23 cellular contexts compared by ENCODE assay signal in genomic region chr12:38516418-38516817, GRCh38.
A peak's percentile ranks its signal among the peaks of the same experiment; 100 is the strongest.
DNase-seq lines count a peak whose midpoint lies in the region; TF ChIP-seq lines count a peak whose summit lies in the region.
"Had no signal": no experiment of that assay in that cellular context is flagged by ENCODE, and none has a peak within 500 bp of the region (broad histone marks: within the 10 kb centered on the region; RNA-seq: fewer than 3 reads in every experiment).

No MANE protein-coding gene starts in this region.

- TF ChIP-seq CTCF in hepatocyte (IDR thresholded peaks at IDR 0.05; ENCODE audit: poor library complexity) (no peak), spleen (IDR thresholded peaks at IDR 0.05 in 8 of 11, conservative IDR thresholded peaks at IDR 0.05 in 3 of 11) (no peak), suprapubic skin (IDR thresholded peaks at IDR 0.05) (no peak)

- 41% methylated on average over 2 of the region's 2 CpGs for WGBS in hepatocyte (ENCODE audit: low lambda C conversion rate, missing lambda C conversion rate)
- WGBS in spleen, 5 donors = 42 to 71% (median 62%) methylated on average over 2 of the region's 2 CpGs
- 59% methylated on average over 2 of the region's 2 CpGs for WGBS in suprapubic skin

- TF ChIP-seq POLR2A in spleen (IDR thresholded peaks at IDR 0.05) (no peak), suprapubic skin (IDR thresholded peaks at IDR 0.05) (no peak)

- no peaks in the 10 kb centered on the region for H4K20me1 ChIP-seq in hepatocyte (ENCODE audit: insufficient read depth, poor library complexity, severe bottlenecking)

- DNase-seq in NCI-H82 (lab: John Stamatoyannopoulos, UW) = peak; percentile 19
- DNase-seq in NCI-H82 treated with DMSO at 0.1 percent for 48 hours (lab: John Stamatoyannopoulos, UW; ENCODE audit: unreplicated experiment) = no peak
- DNase-seq in hepatocyte (ENCODE audit: low spot score) = no peak
- no peak for DNase-seq in spleen
- no peak for DNase-seq in stimulated activated CD8-positive, alpha-beta memory T cell treated with anti-CD3 and anti-CD28 coated beads, Interleukin-4, amount 100 ng/mL, for 48 hours
- no peak for DNase-seq in suprapubic skin (ENCODE audit: low spot score in 2 of 2)
- DNase-seq in middle frontal gyrus (ENCODE audit: extremely low spot score, low spot score) = no peak
- DNase-seq: CD8-positive, alpha-beta T cell; DMS79 treated with DMSO at 0.1 percent for 48 hours; GF-D8; KBM-7; MV-4-11; NCI-H1105; NCI-H1436 treated with DMSO at 0.1 percent for 48 hours; NCI-H187 treated with DMSO at 0.1 percent for 48 hours; NCI-H2171 treated with DMSO at 0.1 percent for 48 hours; NCI-H524; NCI-H748 treated with DMSO at 0.1 percent for 48 hours; Peyer's patch; SHP77 treated with DMSO at 0.1 percent for 48 hours had no signal

- no peaks in the 10 kb centered on the region for H3K27me3 ChIP-seq in hepatocyte
- H3K27me3 ChIP-seq in neuron (ENCODE audit: insufficient read depth, low read length) = no peaks in the 10 kb centered on the region
- H3K27me3 ChIP-seq in spleen (replicated peaks in 1 of 7) = no peaks in the 10 kb centered on the region
- no peaks in the 10 kb centered on the region for H3K27me3 ChIP-seq in suprapubic skin
- H3K27me3 ChIP-seq: Peyer's patch had no signal

- no peaks in the 10 kb centered on the region for H3K9me2 ChIP-seq in hepatocyte (replicated peaks; ENCODE audit: insufficient read depth)

- H3K4me1 ChIP-seq in hepatocyte (ENCODE audit: insufficient read depth) (peaks cover 7% of the 10 kb centered on the region), neuron (ENCODE audit: insufficient read depth, low read length) (peaks cover 18% of the 10 kb centered on the region), spleen (peaks cover 0 to 6% (median 0%) of the 10 kb centered on the region in 6 donors), suprapubic skin (no peaks in the 10 kb centered on the region)
- H3K4me1 ChIP-seq: Peyer's patch had no signal

- intact Hi-C loops in spleen (cut with DNase I; ENCODE audit: low total_unique reads) = no loop called here

- H3K9me3 ChIP-seq in hepatocyte (ENCODE audit: low read depth) (no peaks in the 10 kb centered on the region), neuron (ENCODE audit: low read length) (no peaks in the 10 kb centered on the region), spleen (peaks cover 0 to 16% (median 2%) of the 10 kb centered on the region in 8 donors), suprapubic skin (peaks cover 4% of the 10 kb centered on the region)
- H3K9me3 ChIP-seq: Peyer's patch had no signal

- peak overlapping the region; percentile 17 for H3K4me2 ChIP-seq in hepatocyte

- H3K79me2 ChIP-seq in hepatocyte = no peaks in the 10 kb centered on the region

- no peak overlapping the region for H3K4me3 ChIP-seq in hepatocyte
- no peak overlapping the region for H3K4me3 ChIP-seq in neuron (ENCODE audit: low read length)
- no peak overlapping the region for H3K4me3 ChIP-seq in spleen
- no peak overlapping the region for H3K4me3 ChIP-seq in suprapubic skin
- H3K4me3 ChIP-seq: Peyer's patch had no signal

- H3K27ac ChIP-seq in hepatocyte (no peak overlapping the region), spleen (peak overlapping the region in 5 of 8 donors; percentile 22 to 59 (median 51)), suprapubic skin (no peak overlapping the region)
- H3K27ac ChIP-seq: 22Rv1, C4-2B, Peyer's patch had no signal

- TF ChIP-seq EP300 in suprapubic skin (IDR thresholded peaks at IDR 0.05) = no peak

- peak overlapping the region; percentile 8 for H2AFZ ChIP-seq in hepatocyte
- peak overlapping the region; percentile 67 for H2AFZ ChIP-seq in neuron (ENCODE audit: low read depth, low read length)

- no peaks in the 10 kb centered on the region for H3K36me3 ChIP-seq in hepatocyte (replicated peaks; ENCODE audit: insufficient read depth, low read depth)
- H3K36me3 ChIP-seq in neuron (ENCODE audit: insufficient read depth, low read length) = no peaks in the 10 kb centered on the region
- no peaks in the 10 kb centered on the region for H3K36me3 ChIP-seq in spleen
- H3K36me3 ChIP-seq in suprapubic skin = no peaks in the 10 kb centered on the region
- H3K36me3 ChIP-seq: Peyer's patch had no signal

Comparison
In these comparisons a context has a peak if more than half of its experiments do, and no peak if none do; other contexts are left out.
1. H3K27ac ChIP-seq: peak in spleen (5 of 8); none in hepatocyte (single experiment) and suprapubic skin (single experiment).